ENCODE assay signal across 18 cellular contexts in the genomic region with DNA sequence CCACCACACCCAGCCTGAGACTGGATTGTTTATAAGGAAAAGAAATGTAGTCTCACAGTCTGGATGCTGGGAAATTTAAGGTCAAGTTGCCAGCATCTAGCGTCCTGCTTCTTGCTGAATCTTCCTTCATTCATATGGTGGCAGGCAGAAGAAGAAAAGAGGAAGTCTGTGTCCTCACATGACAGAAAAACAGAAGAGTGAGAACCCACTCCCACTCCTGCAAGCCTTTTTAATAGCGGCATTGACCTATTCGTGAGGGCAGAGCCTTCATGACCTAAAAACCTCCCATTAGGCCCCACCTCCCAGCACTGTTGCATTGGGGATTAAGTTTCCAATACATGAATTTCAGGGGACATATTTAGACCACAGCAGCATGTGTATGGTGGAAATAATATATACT.
"Had no signal": no experiment of that assay in that cellular context is flagged by ENCODE, and none has a peak within 500 bp of the region (broad histone marks: within the 10 kb centered on the region; RNA-seq: fewer than 3 reads in every experiment).

No MANE protein-coding gene starts in this region.

- H3K27me3 ChIP-seq: heart right ventricle, neural progenitor cell, ovary, right atrium auricular region had no signal

- H3K4me3 Mint-ChIP-seq: natural killer cell treated with Interleukin-12 subunit alpha and Interleukin-12 subunit beta and Interleukin-15 and Interleukin-18, amount 100 ng/mL, for 72 hours; neural progenitor cell had no signal

- ATAC-seq: heart right ventricle; left lobe of liver; lower lobe of right lung; natural killer cell treated with Interleukin-12 subunit alpha and Interleukin-12 subunit beta and Interleukin-15 and Interleukin-18, amount 100 ng/mL, for 72 hours had no signal

- DNase-seq: effector CD8-positive, alpha-beta T cell; heart right ventricle; hypothalamus; kidney glomerular epithelial cell; lower lobe of right lung; mesenchymal stem cell; midbrain; nucleus accumbens; ovary; small intestine; stimulated activated CD4-positive, alpha-beta T cell treated with anti-CD3 and anti-CD28 coated beads, Interleukin-12 subunit alpha, Interleukin-12 subunit beta, amount 100 ng/mL, for 4 hours; stimulated activated naive CD4-positive, alpha-beta T cell treated with Interleukin-2 at 50 U/mL for 16 hours; trophoblast cell had no signal

- H3K9me3 ChIP-seq: heart right ventricle, lower lobe of right lung, ovary, right atrium auricular region had no signal

- H3K27ac ChIP-seq: coronary artery, heart right ventricle, lower lobe of right lung, neural progenitor cell, ovary, right atrium auricular region had no signal

- H3K36me3 Mint-ChIP-seq: natural killer cell treated with Interleukin-12 subunit alpha and Interleukin-12 subunit beta and Interleukin-15 and Interleukin-18, amount 100 ng/mL, for 72 hours; neural progenitor cell had no signal

- H3K4me1 ChIP-seq: heart right ventricle, lower lobe of right lung, neural progenitor cell, right atrium auricular region had no signal

- H3K27ac Mint-ChIP-seq: natural killer cell treated with Interleukin-12 subunit alpha and Interleukin-12 subunit beta and Interleukin-15 and Interleukin-18, amount 100 ng/mL, for 72 hours; neural progenitor cell had no signal

- H3K9me3 Mint-ChIP-seq: neural progenitor cell had no signal

- H3K4me3 ChIP-seq: coronary artery, heart right ventricle, lower lobe of right lung, neural progenitor cell, ovary, right atrium auricular region had no signal

- H3K4me1 Mint-ChIP-seq: neural progenitor cell had no signal

- H3K36me3 ChIP-seq: heart right ventricle, lower lobe of right lung, neural progenitor cell, ovary, right atrium auricular region had no signal
